1 cellular context compared by ENCODE assay signal in the genomic region with DNA sequence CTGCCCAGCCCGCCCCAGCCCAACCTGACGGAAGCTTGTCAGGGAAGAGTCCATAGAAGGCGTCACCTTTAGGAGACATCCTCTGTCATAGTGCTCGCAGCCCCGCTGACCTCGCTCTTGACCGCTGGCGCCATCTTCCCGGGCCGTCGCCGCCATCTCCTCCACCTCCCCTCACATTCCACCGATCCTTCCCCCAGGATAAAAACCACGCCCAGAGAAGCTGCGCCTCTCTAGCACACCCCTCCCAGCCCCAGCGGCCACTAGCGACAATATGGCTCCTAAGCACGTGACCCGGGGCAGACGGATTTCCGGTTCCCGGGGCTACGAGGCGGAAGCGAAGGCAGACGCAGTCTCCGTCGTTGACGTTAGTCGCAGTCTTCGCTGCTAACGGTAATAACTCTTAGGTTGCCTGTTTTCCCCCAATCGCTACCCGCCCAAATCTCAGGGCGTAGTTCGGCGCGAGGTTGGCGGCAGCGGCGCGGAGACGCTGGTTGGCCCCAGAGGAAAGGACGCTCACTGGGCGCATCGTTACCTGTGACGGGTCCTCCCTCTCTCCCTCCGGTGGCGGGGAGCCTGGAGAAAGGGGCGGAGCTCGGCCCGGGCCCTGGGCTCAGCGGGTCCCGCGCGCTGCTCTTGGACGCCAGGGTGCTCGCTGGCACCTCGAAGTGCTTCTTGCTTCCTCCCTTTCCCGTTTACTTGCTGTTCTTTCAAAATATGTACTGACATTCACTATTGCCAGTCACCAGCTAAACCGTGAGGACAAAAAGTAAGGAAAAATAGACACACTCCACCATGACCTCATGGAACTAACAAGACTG.
TF ChIP-seq lines count a peak whose summit lies in the region.

A gene (minus strand): TSS at position 273 of the 818 bp plus-strand sequence. CDS start 117 bp downstream, at position 156.
A gene with protein sequence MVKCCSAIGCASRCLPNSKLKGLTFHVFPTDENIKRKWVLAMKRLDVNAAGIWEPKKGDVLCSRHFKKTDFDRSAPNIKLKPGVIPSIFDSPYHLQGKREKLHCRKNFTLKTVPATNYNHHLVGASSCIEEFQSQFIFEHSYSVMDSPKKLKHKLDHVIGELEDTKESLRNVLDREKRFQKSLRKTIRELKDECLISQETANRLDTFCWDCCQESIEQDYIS (plus strand): TSS at position 343 of the 818 bp plus-strand sequence. CDS start 980 bp downstream, outside the sequence.

TF ChIP-seq in K562, 482 proteins besides CTCF, POLR2A, EP300 and RAD21 (continued from another document and continues in another):
- TF ChIP-seq, protein P1, sequence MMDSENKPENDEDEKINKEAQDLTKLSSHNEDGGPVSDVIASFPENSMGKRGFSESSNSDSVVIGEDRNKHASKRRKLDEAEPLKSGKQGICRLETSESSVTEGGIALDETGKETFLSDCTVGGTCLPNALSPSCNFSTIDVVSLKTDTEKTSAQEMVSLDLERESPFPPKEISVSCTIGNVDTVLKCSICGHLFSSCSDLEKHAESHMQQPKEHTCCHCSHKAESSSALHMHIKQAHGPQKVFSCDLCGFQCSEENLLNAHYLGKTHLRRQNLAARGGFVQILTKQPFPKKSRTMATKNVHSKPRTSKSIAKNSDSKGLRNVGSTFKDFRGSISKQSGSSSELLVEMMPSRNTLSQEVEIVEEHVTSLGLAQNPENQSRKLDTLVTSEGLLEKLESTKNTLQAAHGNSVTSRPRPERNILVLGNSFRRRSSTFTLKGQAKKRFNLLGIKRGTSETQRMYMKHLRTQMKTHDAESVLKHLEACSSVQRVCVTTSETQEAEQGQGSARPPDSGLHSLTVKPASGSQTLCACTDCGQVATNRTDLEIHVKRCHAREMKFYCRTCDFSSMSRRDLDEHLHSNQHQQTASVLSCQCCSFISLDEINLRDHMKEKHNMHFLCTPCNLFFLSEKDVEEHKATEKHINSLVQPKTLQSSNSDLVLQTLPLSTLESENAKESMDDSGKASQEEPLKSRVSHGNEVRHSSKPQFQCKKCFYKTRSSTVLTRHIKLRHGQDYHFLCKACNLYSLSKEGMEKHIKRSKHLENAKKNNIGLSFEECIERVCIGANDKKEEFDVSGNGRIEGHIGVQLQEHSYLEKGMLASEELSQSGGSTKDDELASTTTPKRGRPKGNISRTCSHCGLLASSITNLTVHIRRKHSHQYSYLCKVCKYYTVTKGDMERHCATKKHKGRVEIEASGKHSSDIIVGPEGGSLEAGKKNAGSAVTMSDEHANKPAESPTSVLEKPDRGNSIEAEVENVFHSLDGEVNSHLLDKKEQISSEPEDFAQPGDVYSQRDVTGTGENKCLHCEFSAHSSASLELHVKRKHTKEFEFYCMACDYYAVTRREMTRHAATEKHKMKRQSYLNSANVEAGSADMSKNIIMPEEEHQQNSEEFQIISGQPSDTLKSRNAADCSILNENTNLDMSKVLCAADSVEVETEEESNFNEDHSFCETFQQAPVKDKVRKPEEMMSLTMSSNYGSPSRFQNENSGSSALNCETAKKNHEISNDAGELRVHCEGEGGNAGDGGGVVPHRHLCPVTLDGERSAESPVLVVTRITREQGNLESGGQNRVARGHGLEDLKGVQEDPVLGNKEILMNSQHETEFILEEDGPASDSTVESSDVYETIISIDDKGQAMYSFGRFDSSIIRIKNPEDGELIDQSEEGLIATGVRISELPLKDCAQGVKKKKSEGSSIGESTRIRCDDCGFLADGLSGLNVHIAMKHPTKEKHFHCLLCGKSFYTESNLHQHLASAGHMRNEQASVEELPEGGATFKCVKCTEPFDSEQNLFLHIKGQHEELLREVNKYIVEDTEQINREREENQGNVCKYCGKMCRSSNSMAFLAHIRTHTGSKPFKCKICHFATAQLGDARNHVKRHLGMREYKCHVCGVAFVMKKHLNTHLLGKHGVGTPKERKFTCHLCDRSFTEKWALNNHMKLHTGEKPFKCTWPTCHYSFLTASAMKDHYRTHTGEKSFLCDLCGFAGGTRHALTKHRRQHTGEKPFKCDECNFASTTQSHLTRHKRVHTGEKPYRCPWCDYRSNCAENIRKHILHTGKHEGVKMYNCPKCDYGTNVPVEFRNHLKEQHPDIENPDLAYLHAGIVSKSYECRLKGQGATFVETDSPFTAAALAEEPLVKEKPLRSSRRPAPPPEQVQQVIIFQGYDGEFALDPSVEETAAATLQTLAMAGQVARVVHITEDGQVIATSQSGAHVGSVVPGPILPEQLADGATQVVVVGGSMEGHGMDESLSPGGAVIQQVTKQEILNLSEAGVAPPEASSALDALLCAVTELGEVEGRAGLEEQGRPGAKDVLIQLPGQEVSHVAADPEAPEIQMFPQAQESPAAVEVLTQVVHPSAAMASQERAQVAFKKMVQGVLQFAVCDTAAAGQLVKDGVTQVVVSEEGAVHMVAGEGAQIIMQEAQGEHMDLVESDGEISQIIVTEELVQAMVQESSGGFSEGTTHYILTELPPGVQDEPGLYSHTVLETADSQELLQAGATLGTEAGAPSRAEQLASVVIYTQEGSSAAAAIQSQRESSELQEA (IDR thresholded peaks at IDR 0.05; ENCODE audit: low read depth): no peak
- TF ChIP-seq ATF1 (CRISPR knock-in tag; IDR thresholded peaks at IDR 0.05) (no peak), ATF1 (tag; IDR thresholded peaks at IDR 0.05) (peak; percentile 95), NFIC (IDR thresholded peaks at IDR 0.05) (peak; percentile 27), DMBX1 (CRISPR knock-in tag; IDR thresholded peaks at IDR 0.05; ENCODE audit: borderline replicate concordance) (no peak), CXXC5 (CRISPR knock-in tag; IDR thresholded peaks at IDR 0.05) (peak; percentile 95), LCOR (CRISPR knock-in tag; IDR thresholded peaks at IDR 0.05) (peak; percentile 80; the same call in 1 of the 2 replicates), NCOA4 (IDR thresholded peaks at IDR 0.05; ENCODE audit: partially characterized antibody) (no peak), RFX5 (IDR thresholded peaks at IDR 0.05; ENCODE audit: low read depth, low read length) (no peak), MBD2 (IDR thresholded peaks at IDR 0.05; ENCODE audit: borderline replicate concordance, low read depth) (peak; percentile 73), ZNF217 (CRISPR knock-in tag; IDR thresholded peaks at IDR 0.05) (no peak), ZNF717 (CRISPR knock-in tag; IDR thresholded peaks at IDR 0.05) (no peak), KHSRP (IDR thresholded peaks at IDR 0.05) (no peak), DACH1 (IDR thresholded peaks at IDR 0.05; ENCODE audit: partially characterized antibody) (no peak), TAF1 (IDR thresholded peaks at IDR 0.05; ENCODE audit: control insufficient read depth, extremely low read depth, insufficient read depth, low read length, severe bottlenecking) (peak; percentile 91), ZNF121 (CRISPR knock-in tag; conservative IDR thresholded peaks at IDR 0.05) (no peak), SIN3B (IDR thresholded peaks at IDR 0.05; ENCODE audit: low read depth) (peak; percentile 62; the same call in 1 of the 2 replicates), KDM4B (IDR thresholded peaks at IDR 0.05; ENCODE audit: borderline replicate concordance in 2 of 2, low read depth in 1 of 2) (no peak), PYGO2 (tag; IDR thresholded peaks at IDR 0.05) (no peak), CHCHD3 (CRISPR knock-in tag; IDR thresholded peaks at IDR 0.05) (no peak), ZNF77 (CRISPR knock-in tag; IDR thresholded peaks at IDR 0.05) (no peak)
- TF ChIP-seq, protein P2, sequence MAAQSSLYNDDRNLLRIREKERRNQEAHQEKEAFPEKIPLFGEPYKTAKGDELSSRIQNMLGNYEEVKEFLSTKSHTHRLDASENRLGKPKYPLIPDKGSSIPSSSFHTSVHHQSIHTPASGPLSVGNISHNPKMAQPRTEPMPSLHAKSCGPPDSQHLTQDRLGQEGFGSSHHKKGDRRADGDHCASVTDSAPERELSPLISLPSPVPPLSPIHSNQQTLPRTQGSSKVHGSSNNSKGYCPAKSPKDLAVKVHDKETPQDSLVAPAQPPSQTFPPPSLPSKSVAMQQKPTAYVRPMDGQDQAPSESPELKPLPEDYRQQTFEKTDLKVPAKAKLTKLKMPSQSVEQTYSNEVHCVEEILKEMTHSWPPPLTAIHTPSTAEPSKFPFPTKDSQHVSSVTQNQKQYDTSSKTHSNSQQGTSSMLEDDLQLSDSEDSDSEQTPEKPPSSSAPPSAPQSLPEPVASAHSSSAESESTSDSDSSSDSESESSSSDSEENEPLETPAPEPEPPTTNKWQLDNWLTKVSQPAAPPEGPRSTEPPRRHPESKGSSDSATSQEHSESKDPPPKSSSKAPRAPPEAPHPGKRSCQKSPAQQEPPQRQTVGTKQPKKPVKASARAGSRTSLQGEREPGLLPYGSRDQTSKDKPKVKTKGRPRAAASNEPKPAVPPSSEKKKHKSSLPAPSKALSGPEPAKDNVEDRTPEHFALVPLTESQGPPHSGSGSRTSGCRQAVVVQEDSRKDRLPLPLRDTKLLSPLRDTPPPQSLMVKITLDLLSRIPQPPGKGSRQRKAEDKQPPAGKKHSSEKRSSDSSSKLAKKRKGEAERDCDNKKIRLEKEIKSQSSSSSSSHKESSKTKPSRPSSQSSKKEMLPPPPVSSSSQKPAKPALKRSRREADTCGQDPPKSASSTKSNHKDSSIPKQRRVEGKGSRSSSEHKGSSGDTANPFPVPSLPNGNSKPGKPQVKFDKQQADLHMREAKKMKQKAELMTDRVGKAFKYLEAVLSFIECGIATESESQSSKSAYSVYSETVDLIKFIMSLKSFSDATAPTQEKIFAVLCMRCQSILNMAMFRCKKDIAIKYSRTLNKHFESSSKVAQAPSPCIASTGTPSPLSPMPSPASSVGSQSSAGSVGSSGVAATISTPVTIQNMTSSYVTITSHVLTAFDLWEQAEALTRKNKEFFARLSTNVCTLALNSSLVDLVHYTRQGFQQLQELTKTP (IDR thresholded peaks at IDR 0.05; ENCODE audit: low read depth in 1 of 2, partially characterized antibody in 2 of 2): no peak
- TF ChIP-seq, protein P3, sequence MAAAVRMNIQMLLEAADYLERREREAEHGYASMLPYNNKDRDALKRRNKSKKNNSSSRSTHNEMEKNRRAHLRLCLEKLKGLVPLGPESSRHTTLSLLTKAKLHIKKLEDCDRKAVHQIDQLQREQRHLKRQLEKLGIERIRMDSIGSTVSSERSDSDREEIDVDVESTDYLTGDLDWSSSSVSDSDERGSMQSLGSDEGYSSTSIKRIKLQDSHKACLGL (CRISPR knock-in tag; IDR thresholded peaks at IDR 0.05; ENCODE audit: borderline replicate concordance, poor library complexity, severe bottlenecking): no peak
- TF ChIP-seq, protein P4, sequence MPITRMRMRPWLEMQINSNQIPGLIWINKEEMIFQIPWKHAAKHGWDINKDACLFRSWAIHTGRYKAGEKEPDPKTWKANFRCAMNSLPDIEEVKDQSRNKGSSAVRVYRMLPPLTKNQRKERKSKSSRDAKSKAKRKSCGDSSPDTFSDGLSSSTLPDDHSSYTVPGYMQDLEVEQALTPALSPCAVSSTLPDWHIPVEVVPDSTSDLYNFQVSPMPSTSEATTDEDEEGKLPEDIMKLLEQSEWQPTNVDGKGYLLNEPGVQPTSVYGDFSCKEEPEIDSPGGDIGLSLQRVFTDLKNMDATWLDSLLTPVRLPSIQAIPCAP (CRISPR knock-in tag; IDR thresholded peaks at IDR 0.05; ENCODE audit: borderline replicate concordance): no peak
- TF ChIP-seq, protein P5, sequence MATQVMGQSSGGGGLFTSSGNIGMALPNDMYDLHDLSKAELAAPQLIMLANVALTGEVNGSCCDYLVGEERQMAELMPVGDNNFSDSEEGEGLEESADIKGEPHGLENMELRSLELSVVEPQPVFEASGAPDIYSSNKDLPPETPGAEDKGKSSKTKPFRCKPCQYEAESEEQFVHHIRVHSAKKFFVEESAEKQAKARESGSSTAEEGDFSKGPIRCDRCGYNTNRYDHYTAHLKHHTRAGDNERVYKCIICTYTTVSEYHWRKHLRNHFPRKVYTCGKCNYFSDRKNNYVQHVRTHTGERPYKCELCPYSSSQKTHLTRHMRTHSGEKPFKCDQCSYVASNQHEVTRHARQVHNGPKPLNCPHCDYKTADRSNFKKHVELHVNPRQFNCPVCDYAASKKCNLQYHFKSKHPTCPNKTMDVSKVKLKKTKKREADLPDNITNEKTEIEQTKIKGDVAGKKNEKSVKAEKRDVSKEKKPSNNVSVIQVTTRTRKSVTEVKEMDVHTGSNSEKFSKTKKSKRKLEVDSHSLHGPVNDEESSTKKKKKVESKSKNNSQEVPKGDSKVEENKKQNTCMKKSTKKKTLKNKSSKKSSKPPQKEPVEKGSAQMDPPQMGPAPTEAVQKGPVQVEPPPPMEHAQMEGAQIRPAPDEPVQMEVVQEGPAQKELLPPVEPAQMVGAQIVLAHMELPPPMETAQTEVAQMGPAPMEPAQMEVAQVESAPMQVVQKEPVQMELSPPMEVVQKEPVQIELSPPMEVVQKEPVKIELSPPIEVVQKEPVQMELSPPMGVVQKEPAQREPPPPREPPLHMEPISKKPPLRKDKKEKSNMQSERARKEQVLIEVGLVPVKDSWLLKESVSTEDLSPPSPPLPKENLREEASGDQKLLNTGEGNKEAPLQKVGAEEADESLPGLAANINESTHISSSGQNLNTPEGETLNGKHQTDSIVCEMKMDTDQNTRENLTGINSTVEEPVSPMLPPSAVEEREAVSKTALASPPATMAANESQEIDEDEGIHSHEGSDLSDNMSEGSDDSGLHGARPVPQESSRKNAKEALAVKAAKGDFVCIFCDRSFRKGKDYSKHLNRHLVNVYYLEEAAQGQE (CRISPR knock-in tag; IDR thresholded peaks at IDR 0.05; ENCODE audit: low read depth): no peak
- TF ChIP-seq, protein P6, sequence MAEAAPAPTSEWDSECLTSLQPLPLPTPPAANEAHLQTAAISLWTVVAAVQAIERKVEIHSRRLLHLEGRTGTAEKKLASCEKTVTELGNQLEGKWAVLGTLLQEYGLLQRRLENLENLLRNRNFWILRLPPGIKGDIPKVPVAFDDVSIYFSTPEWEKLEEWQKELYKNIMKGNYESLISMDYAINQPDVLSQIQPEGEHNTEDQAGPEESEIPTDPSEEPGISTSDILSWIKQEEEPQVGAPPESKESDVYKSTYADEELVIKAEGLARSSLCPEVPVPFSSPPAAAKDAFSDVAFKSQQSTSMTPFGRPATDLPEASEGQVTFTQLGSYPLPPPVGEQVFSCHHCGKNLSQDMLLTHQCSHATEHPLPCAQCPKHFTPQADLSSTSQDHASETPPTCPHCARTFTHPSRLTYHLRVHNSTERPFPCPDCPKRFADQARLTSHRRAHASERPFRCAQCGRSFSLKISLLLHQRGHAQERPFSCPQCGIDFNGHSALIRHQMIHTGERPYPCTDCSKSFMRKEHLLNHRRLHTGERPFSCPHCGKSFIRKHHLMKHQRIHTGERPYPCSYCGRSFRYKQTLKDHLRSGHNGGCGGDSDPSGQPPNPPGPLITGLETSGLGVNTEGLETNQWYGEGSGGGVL (CRISPR knock-in tag; IDR thresholded peaks at IDR 0.05): no peak
- TF ChIP-seq, protein P7, sequence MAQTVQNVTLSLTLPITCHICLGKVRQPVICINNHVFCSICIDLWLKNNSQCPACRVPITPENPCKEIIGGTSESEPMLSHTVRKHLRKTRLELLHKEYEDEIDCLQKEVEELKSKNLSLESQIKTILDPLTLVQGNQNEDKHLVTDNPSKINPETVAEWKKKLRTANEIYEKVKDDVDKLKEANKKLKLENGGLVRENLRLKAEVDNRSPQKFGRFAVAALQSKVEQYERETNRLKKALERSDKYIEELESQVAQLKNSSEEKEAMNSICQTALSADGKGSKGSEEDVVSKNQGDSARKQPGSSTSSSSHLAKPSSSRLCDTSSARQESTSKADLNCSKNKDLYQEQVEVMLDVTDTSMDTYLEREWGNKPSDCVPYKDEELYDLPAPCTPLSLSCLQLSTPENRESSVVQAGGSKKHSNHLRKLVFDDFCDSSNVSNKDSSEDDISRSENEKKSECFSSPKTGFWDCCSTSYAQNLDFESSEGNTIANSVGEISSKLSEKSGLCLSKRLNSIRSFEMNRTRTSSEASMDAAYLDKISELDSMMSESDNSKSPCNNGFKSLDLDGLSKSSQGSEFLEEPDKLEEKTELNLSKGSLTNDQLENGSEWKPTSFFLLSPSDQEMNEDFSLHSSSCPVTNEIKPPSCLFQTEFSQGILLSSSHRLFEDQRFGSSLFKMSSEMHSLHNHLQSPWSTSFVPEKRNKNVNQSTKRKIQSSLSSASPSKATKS (CRISPR knock-in tag; IDR thresholded peaks at IDR 0.05): no peak
